In genomic region chr1:2376931-2377672, GRCh38 we compare ENCODE assay signal across 19 cellular contexts. TPM values are rescaled to one million over a fixed set of nuclear protein-coding genes. Genes with fewer than 3 reads are reported as not detected.
A peak's percentile ranks its signal among the peaks of the same experiment; 100 is the strongest.
DNase-seq lines count a peak whose midpoint lies in the region; ATAC-seq and TF ChIP-seq lines count a peak whose summit lies in the region.
"Had no signal": no experiment of that assay in that cellular context is flagged by ENCODE, and none has a peak within 500 bp of the region (broad histone marks: within the 10 kb centered on the region; RNA-seq: fewer than 3 reads in every experiment).

No MANE protein-coding gene starts in this region.

- DNase-seq in Right ventricle myocardium superior (peak; percentile 32), left ventricle myocardium inferior (no peak), chondrocyte (ENCODE audit: low spot score) (peak; percentile 79), mucosa of descending colon (peak in 2 of 3 donors; percentile 12 to 40), transverse colon (peak; percentile 5), PC-3 (no peak)
- DNase-seq: Caco-2, GOT3, MG63, NCI-H1092 treated with DMSO at 0.1 percent for 48 hours, NCI-H1694 treated with DMSO at 0.1 percent for 48 hours, NCI-H2171, NCI-H446 treated with DMSO at 0.1 percent for 48 hours, NCI-H774, SIG-M5 had no signal

- no peaks in the 10 kb centered on the region for H3F3A ChIP-seq in PC-3 (ENCODE audit: low read length, unreplicated experiment)

- H3K79me2 ChIP-seq in PC-3 (ENCODE audit: low read length) = no peaks in the 10 kb centered on the region

- no peak overlapping the region for H2AFZ ChIP-seq in PC-3 (ENCODE audit: low read length)

- H3K9me2 ChIP-seq in PC-3 (replicated peaks; ENCODE audit: low read length) = no peaks in the 10 kb centered on the region

- TF ChIP-seq POLR2A in transverse colon (IDR thresholded peaks at IDR 0.05) = no peak

- H3K27me3 ChIP-seq in left ventricle myocardium inferior (ENCODE audit: low read depth) = no peaks in the 10 kb centered on the region
- no peaks in the 10 kb centered on the region for H3K27me3 ChIP-seq in transverse colon
- H3K27me3 ChIP-seq in PC-3 (ENCODE audit: low read length) = no peaks in the 10 kb centered on the region
- H3K27me3 ChIP-seq: MG63 had no signal

- no peak overlapping the region for H3K9ac ChIP-seq in PC-3 (ENCODE audit: low read length)

- H3K36me3 Mint-ChIP-seq in chondrocyte (ENCODE audit: low read depth) = no peaks in the 10 kb centered on the region

- no peaks in the 10 kb centered on the region for H3K36me3 ChIP-seq in left ventricle myocardium inferior
- H3K36me3 ChIP-seq in mucosa of descending colon (ENCODE audit: low read depth) = no peaks in the 10 kb centered on the region
- no peaks in the 10 kb centered on the region for H3K36me3 ChIP-seq in transverse colon
- no peaks in the 10 kb centered on the region for H3K36me3 ChIP-seq in PC-3 (ENCODE audit: low read depth, low read length)
- H3K36me3 ChIP-seq: MG63 had no signal

- 65 to 85% methylated on average over 4 to 19 of the region's 25 CpGs for WGBS in transverse colon (ENCODE audit: low coverage in 1 of 2), 2 donors

- no peak overlapping the region for H3K4me2 ChIP-seq in PC-3 (ENCODE audit: low read length)
- H3K4me2 ChIP-seq: A549 had no signal

- no peak overlapping the region for H3K27ac ChIP-seq in left ventricle myocardium inferior (replicated peaks)
- H3K27ac ChIP-seq in transverse colon = no peak overlapping the region
- no peak overlapping the region for H3K27ac ChIP-seq in PC-3 (ENCODE audit: low read length)
- H3K27ac ChIP-seq: A549 had no signal

- no peak for ATAC-seq in Right ventricle myocardium superior (ENCODE audit: poor library complexity)
- no peak for ATAC-seq in mucosa of descending colon
- ATAC-seq in GM19023 (IDR thresholded peaks at IDR 0.05; ENCODE audit: unreplicated experiment) = no peak
- ATAC-seq in GM21723 (IDR thresholded peaks at IDR 0.05; ENCODE audit: unreplicated experiment) = no peak
- ATAC-seq in PC-3 = no peak
- ATAC-seq: A549, Panc1 had no signal

- H3K4me3 ChIP-seq in left ventricle myocardium inferior (no peak overlapping the region), mucosa of descending colon (no peak overlapping the region), transverse colon (no peak overlapping the region), PC-3 (ENCODE audit: low read length) (no peak overlapping the region)
- H3K4me3 ChIP-seq: A549, MG63 had no signal

- H3K27me3 Mint-ChIP-seq in chondrocyte (ENCODE audit: low read depth) = no peaks in the 10 kb centered on the region

- in situ Hi-C loops in transverse colon (cut with MboI; ENCODE audit: low pct_ligation_motif_present in 1 of 4, low pct_unique_long_range_greater_than_20kb in 1 of 4, low sequenced_read_pairs in 3 of 4) = loop anchor here in 1 of 4 donors (10.0 kb wide), 1 partner anchor 172 kb away; no protein-coding TSS in a partner anchor

- H3K9me3 ChIP-seq in left ventricle myocardium inferior (replicated peaks) (no peaks in the 10 kb centered on the region), mucosa of descending colon (no peaks in the 10 kb centered on the region), transverse colon (no peaks in the 10 kb centered on the region), PC-3 (ENCODE audit: low read length) (no peaks in the 10 kb centered on the region)
- H3K9me3 ChIP-seq: A549, Caco-2, MG63 had no signal

- no peaks in the 10 kb centered on the region for H3K9me3 Mint-ChIP-seq in chondrocyte (ENCODE audit: low read depth)

- H3K4me1 ChIP-seq in left ventricle myocardium inferior (peaks cover 12% of the 10 kb centered on the region), mucosa of descending colon (ENCODE audit: low read depth) (no peaks in the 10 kb centered on the region), transverse colon (peaks cover 0 to 9% (median 2%) of the 10 kb centered on the region in 4 donors), PC-3 (ENCODE audit: insufficient read depth, low read length) (peaks cover 12% of the 10 kb centered on the region)
- H3K4me1 ChIP-seq: Caco-2 had no signal

- no peak for TF ChIP-seq CTCF in left ventricle myocardium inferior (IDR thresholded peaks at IDR 0.05; ENCODE audit: borderline replicate concordance)
- no peak for TF ChIP-seq CTCF in chondrocyte (IDR thresholded peaks at IDR 0.05)
- no peak for TF ChIP-seq CTCF in mucosa of descending colon (IDR thresholded peaks at IDR 0.05)
- no peak for TF ChIP-seq CTCF in transverse colon (IDR thresholded peaks at IDR 0.05)
- TF ChIP-seq CTCF in PC-3 (conservative IDR thresholded peaks at IDR 0.05; ENCODE audit: low read depth, low read length) = no peak

- TF ChIP-seq EP300 in transverse colon (IDR thresholded peaks at IDR 0.05; ENCODE audit: low read depth) = no peak

- POLR2A ChIA-PET in PC-3 (lab: Charles Lee; ENCODE audit: unreplicated experiment) = no interaction called here

- H3K4me3 Mint-ChIP-seq in chondrocyte (ENCODE audit: unreplicated experiment) = no peak overlapping the region

- H3K4me1 Mint-ChIP-seq in chondrocyte (ENCODE audit: low read depth) = peaks cover 11% of the 10 kb centered on the region

- CTCF ChIA-PET in PC-3 (lab: Charles Lee) = no interaction called here

- intact Hi-C loops in Right ventricle myocardium superior (cut with DNase I) = no loop called here
- intact Hi-C loops in left ventricle myocardium inferior (cut with micrococcal nuclease) = no loop called here
- intact Hi-C loops in mucosa of descending colon (cut with DNase I, micrococcal nuclease) = loop anchor here in 1 of 2 donors (5.0 kb wide), 1 partner anchor 180 kb away; no protein-coding TSS in a partner anchor
- intact Hi-C loops in transverse colon (cut with DNase I; ENCODE audit: low total_unique reads) = no loop called here
- intact Hi-C loops in PC-3 (cut with micrococcal nuclease) = no loop called here

- no TSS peak for BruUV-seq in PC-3 (replicated peaks; lab: Mats Ljungman, UMichigan)

- H3K27ac Mint-ChIP-seq in chondrocyte (ENCODE audit: unreplicated experiment) = no peak overlapping the region

- H4K20me1 ChIP-seq in PC-3 (ENCODE audit: low read length) = no peaks in the 10 kb centered on the region

RNA-seq across cellular contexts. Expression of gene MORN1, which starts 14.3 kb away (rescaled TPM):
- total RNA-seq in Right ventricle myocardium superior (5.0 TPM), left ventricle myocardium inferior (4.5 TPM), chondrocyte (6.7 to 10.0 TPM (median 8.1 TPM) in 3 replicates), mucosa of descending colon (10 to 100 TPM; 13.1 to 17.4 (median 13.4) TPM), transverse colon (10 to 100 TPM in 3 of 4 donors, 1 to 10 TPM in 1; 3.0 to 34.0 (median 12.5) TPM), PC-3 (2014; rRNA removed) (11.2 and 30.5 TPM in 2 replicates)

RNA-seq across cellular contexts. Expression of gene RER1, which starts 14.5 kb away (rescaled TPM):
- total RNA-seq in Right ventricle myocardium superior = 81.8 TPM
- total RNA-seq in left ventricle myocardium inferior = 80.5 TPM
- 158 to 177 TPM (median 175 TPM) in 3 replicates for total RNA-seq in chondrocyte
- 100 to 1,000 TPM; 151 to 217 (median 193) TPM for total RNA-seq in mucosa of descending colon
- 100 to 1,000 TPM in 3 of 4 donors, 10 to 100 TPM in 1; 36.2 to 129 (median 111) TPM for total RNA-seq in transverse colon
- 160 TPM in 2 replicates for total RNA-seq in PC-3 (2014; rRNA removed)

RNA-seq across cellular contexts. Expression of gene PEX10, which starts 35.3 kb away (rescaled TPM):
- total RNA-seq in Right ventricle myocardium superior = 15.2 TPM
- total RNA-seq in left ventricle myocardium inferior = 15.8 TPM
- total RNA-seq in chondrocyte = 20.6 to 33.0 TPM (median 23.4 TPM) in 3 replicates
- total RNA-seq in mucosa of descending colon = 10 to 100 TPM; 13.4 to 20.4 (median 18.4) TPM
- 10 to 100 TPM; 16.9 to 28.8 (median 21.3) TPM for total RNA-seq in transverse colon
- 97.8 and 100 TPM in 2 replicates for total RNA-seq in PC-3 (2014; rRNA removed)

Comparison
In these comparisons a context has a peak if more than half of its experiments do, and no peak if none do; other contexts are left out.
1. DNase-seq: peak in Right ventricle myocardium superior (single experiment), chondrocyte (single experiment), mucosa of descending colon (2 of 3) and transverse colon (single experiment); none in left ventricle myocardium inferior (single experiment) and PC-3 (single experiment).